In genomic region chr9:130495067-130495466, GRCh38 we compare ENCODE assay signal across 26 cellular contexts.
"Had no signal": no experiment of that assay in that cellular context is flagged by ENCODE, and none has a peak within 500 bp of the region (broad histone marks: within the 10 kb centered on the region; RNA-seq: fewer than 3 reads in every experiment).

No MANE protein-coding gene starts in this region.

- H3K27ac ChIP-seq: brain microvascular endothelial cell, coronary artery, dorsolateral prefrontal cortex had no signal

- H3K4me3 ChIP-seq: coronary artery, dorsolateral prefrontal cortex had no signal

- DNase-seq: activated CD4-positive, alpha-beta T cell treated with anti-CD3 and anti-CD28 coated beads for 48 hours; activated CD4-positive, alpha-beta T cell treated with anti-CD3 and anti-CD28 coated beads, Interleukin-2, amount 50 U/mL, for 1 hour; activated CD4-positive, alpha-beta T cell treated with anti-CD3 and anti-CD28 coated beads, Interleukin-2, amount 50 U/mL, for 48 hours; activated CD8-positive, alpha-beta memory T cell treated with anti-CD3 and anti-CD28 coated beads for 24 hours; activated CD8-positive, alpha-beta T cell treated with anti-CD3 and anti-CD28 coated beads for 36 hours; activated effector memory CD4-positive, alpha-beta T cell treated with Interleukin-2 at 50 U/mL for 16 hours; activated gamma-delta T cell treated with Interleukin-2 at 50 U/mL for 16 hours; activated naive CD4-positive, alpha-beta T cell treated with anti-CD3 and anti-CD28 coated beads, Interleukin-2, amount 50 U/mL, for 16 hours; activated naive CD4-positive, alpha-beta T cell treated with Interleukin-2 at 50 U/mL for 16 hours; activated T-cell treated with anti-CD3 and anti-CD28 coated beads, Interleukin-2, amount 50 U/mL, for 4 hours; amniotic stem cell; anterior cingulate cortex; brain microvascular endothelial cell; dorsolateral prefrontal cortex; effector memory CD4-positive, alpha-beta T cell; endodermal cell; foreskin fibroblast; T-helper 2 cell had no signal

- H3K27me3 Mint-ChIP-seq: dendritic cell treated with granulocyte-macrophage colony-stimulating factor and Interleukin-4, amounts not matched to agents 40 ng/mL and 50 ng/mL, for 4 days had no signal

- H3K9me3 Mint-ChIP-seq: central memory CD8-positive, alpha-beta T cell had no signal

- ATAC-seq: activated CD8-positive, alpha-beta T cell treated with anti-CD3 and anti-CD28 coated beads for 36 hours; activated T-cell treated with anti-CD3 and anti-CD28 coated beads, Interleukin-2, amount 50 U/mL, for 4 hours; activated T-helper 17 cell treated with anti-CD3 and anti-CD28 coated beads, Interleukin-2, amount 50 U/mL, for 72 hours; esophagus mucosa had no signal

- H3K27ac Mint-ChIP-seq: activated CD8-positive, alpha-beta T cell treated with anti-CD3 and anti-CD28 coated beads for 36 hours; activated naive CD8-positive, alpha-beta T cell; activated T-helper 17 cell treated with anti-CD3 and anti-CD28 coated beads, Interleukin-2, amount 50 U/mL, for 72 hours; dendritic cell treated with granulocyte-macrophage colony-stimulating factor and Interleukin-4, amounts not matched to agents 40 ng/mL and 50 ng/mL, for 4 days; endodermal cell had no signal

- H3K27me3 ChIP-seq: brain microvascular endothelial cell, dorsolateral prefrontal cortex had no signal

- H3K36me3 Mint-ChIP-seq: activated naive CD8-positive, alpha-beta T cell had no signal

- H3K4me3 Mint-ChIP-seq: activated CD8-positive, alpha-beta T cell treated with anti-CD3 and anti-CD28 coated beads for 36 hours; activated naive CD8-positive, alpha-beta T cell; activated T-cell treated with anti-CD3 and anti-CD28 coated beads, Interleukin-2, amount 50 U/mL, for 4 hours; activated T-helper 17 cell treated with anti-CD3 and anti-CD28 coated beads, Interleukin-2, amount 50 U/mL, for 72 hours; central memory CD8-positive, alpha-beta T cell; dendritic cell treated with granulocyte-macrophage colony-stimulating factor and Interleukin-4, amounts not matched to agents 40 ng/mL and 50 ng/mL, for 4 days; endodermal cell had no signal

- FAIRE-seq: astrocyte, frontal cortex had no signal

- H3K4me1 Mint-ChIP-seq: activated T-helper 17 cell treated with anti-CD3 and anti-CD28 coated beads, Interleukin-2, amount 50 U/mL, for 72 hours; central memory CD8-positive, alpha-beta T cell had no signal

- H3K36me3 ChIP-seq: brain microvascular endothelial cell had no signal
